In the genomic region with DNA sequence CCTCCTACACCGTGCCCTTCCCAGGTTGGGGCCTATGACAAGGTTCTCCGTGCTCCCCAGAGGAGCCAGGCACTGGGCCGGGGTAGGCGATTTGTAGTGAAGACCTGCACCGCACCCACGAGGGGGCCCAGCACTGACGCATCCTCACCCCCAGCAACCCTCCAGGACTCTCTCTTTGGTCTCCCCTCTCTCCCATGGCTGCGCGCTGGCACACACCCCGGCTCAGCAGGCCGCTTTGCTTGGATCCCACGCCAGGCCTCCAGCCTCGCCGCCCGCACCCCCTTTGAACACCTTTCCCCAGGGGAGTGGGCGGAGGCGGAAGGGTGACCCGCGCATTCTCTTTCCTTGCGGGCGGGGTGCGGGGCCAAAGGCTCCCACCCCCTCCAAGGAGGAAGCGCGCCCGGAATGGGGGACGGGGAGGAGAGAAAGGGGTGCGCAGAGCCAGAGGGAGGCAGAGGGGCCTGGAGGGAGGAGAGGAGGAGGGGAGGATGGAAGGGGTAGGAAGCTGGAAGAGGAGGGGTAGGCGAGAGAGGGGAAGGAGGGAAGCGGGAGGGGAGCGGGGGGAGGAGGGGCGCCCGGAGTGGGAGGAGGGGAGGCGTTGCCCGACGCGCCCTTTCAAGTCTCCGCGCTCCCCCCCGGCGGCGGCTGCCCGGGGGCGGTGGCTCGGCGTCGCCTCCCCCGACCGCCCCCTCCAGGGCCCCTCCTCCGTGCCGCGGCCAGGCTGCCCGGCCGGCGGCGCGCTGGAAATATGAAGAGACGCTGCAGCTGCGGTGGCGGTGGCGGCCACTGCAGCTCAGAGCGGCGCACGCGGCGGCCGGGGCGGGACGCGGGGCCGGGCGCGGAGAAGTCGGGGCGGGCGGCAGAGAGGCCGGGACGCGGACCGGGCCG, we compare ENCODE assay signal across 8 cellular contexts. TPM values are rescaled to one million over a fixed set of nuclear protein-coding genes. Genes with fewer than 3 reads are reported as not detected.
DNase-seq lines count a peak whose midpoint lies in the region; ATAC-seq and TF ChIP-seq lines count a peak whose summit lies in the region.

Gene APCDD1, plus strand, starts transcription at position 751 of the 888 bp plus-strand sequence. CDS start 347 bp downstream, outside the sequence.

- H3K9me3 Mint-ChIP-seq in activated T-cell treated with anti-CD3 and anti-CD28 coated beads, Interleukin-2, amount 50 U/mL, for 72 hours: no peaks in the 10 kb centered on the region
- peaks cover 6% of the 10 kb centered on the region for H3K9me3 Mint-ChIP-seq in glutamatergic neuron (ENCODE audit: unreplicated experiment)

- TF ChIP-seq CTCF in WI38 (IDR thresholded peaks at IDR 0.05; ENCODE audit: low read depth, low read length): no peak
- TF ChIP-seq CTCF in glutamatergic neuron (IDR thresholded peaks at IDR 0.05; ENCODE audit: partially characterized antibody, unreplicated experiment): no peak

- H3K4me3 Mint-ChIP-seq in activated T-cell treated with anti-CD3 and anti-CD28 coated beads, Interleukin-2, amount 50 U/mL, for 72 hours: peak within 1 kb of the TSS; percentile 58 to 72
- H3K4me3 Mint-ChIP-seq in glutamatergic neuron (ENCODE audit: unreplicated experiment): peak within 1 kb of the TSS; percentile 97

- no peak for DNase-seq in activated T-cell treated with anti-CD3 and anti-CD28 coated beads, Interleukin-2, amount 50 U/mL, for 72 hours
- DNase-seq in activated T-cell treated with anti-CD3 and anti-CD28 coated beads, Interleukin-2, amount 50 U/mL, for 48 hours: no peak
- DNase-seq in glutamatergic neuron (peak; percentile 89), occipital lobe (lab: John Stamatoyannopoulos, UW) (peak; percentile 59), GM03348 (ENCODE audit: low spot score) (no peak), cerebellar cortex (ENCODE audit: low spot score) (no peak)
- no peak for DNase-seq in activated CD8-positive, alpha-beta memory T cell treated with anti-CD3 and anti-CD28 coated beads, Interleukin-2, amount 50 U/mL, for 4 hours

- no peak within 1 kb of the TSS for H3K27ac Mint-ChIP-seq in activated T-cell treated with anti-CD3 and anti-CD28 coated beads, Interleukin-2, amount 50 U/mL, for 72 hours
- peak within 1 kb of the TSS; percentile 97 for H3K27ac Mint-ChIP-seq in glutamatergic neuron (ENCODE audit: unreplicated experiment)

- H3K4me1 Mint-ChIP-seq in activated T-cell treated with anti-CD3 and anti-CD28 coated beads, Interleukin-2, amount 50 U/mL, for 72 hours (ENCODE audit: low read depth): peaks cover 6% of the 10 kb centered on the region
- peaks cover 27% of the 10 kb centered on the region for H3K4me1 Mint-ChIP-seq in glutamatergic neuron (ENCODE audit: low read depth, unreplicated experiment)

- peaks cover 55% of the 10 kb centered on the region for H3K27me3 Mint-ChIP-seq in activated T-cell treated with anti-CD3 and anti-CD28 coated beads, Interleukin-2, amount 50 U/mL, for 72 hours (ENCODE audit: low read depth)
- peaks cover 5% of the 10 kb centered on the region for H3K27me3 Mint-ChIP-seq in glutamatergic neuron (ENCODE audit: unreplicated experiment)

- H3K4me3 ChIP-seq in WI38 (ENCODE audit: low read depth, low read length): peak within 1 kb of the TSS; percentile 62

- H3K36me3 Mint-ChIP-seq in activated T-cell treated with anti-CD3 and anti-CD28 coated beads, Interleukin-2, amount 50 U/mL, for 72 hours (ENCODE audit: insufficient read depth in 2 of 2): no peaks in the 10 kb centered on the region
- H3K36me3 Mint-ChIP-seq in glutamatergic neuron (ENCODE audit: unreplicated experiment): no peaks in the 10 kb centered on the region

- peak in 1 of 2 donors; percentile 24 for ATAC-seq in activated T-cell treated with anti-CD3 and anti-CD28 coated beads, Interleukin-2, amount 50 U/mL, for 72 hours (replicated peaks in 1 of 2)

RNA-seq across cellular contexts. Expression of gene APCDD1, which starts in this region (rescaled TPM):
- total RNA-seq in activated T-cell treated with anti-CD3 and anti-CD28 coated beads, Interleukin-2, amount 50 U/mL, for 72 hours: not detected
- 171 TPM for total RNA-seq in glutamatergic neuron (ENCODE audit: unreplicated experiment)
- 10.3 TPM for total RNA-seq in occipital lobe

Comparison
In these comparisons a context has a peak if more than half of its experiments do, and no peak if none do; other contexts are left out.
1. RNA of gene APCDD1 (total RNA-seq): 171 TPM in glutamatergic neuron (single experiment); 10.3 TPM in occipital lobe (single experiment) and not detected in activated T-cell treated with anti-CD3 and anti-CD28 coated beads, Interleukin-2, amount 50 U/mL, for 72 hours; every median in the first group is over 10 times any median in the second.
2. DNase-seq: peak in glutamatergic neuron (single experiment) and occipital lobe (single experiment); none in activated T-cell treated with anti-CD3 and anti-CD28 coated beads, Interleukin-2, amount 50 U/mL, for 72 hours (0 of 2), activated T-cell treated with anti-CD3 and anti-CD28 coated beads, Interleukin-2, amount 50 U/mL, for 48 hours (0 of 2), activated CD8-positive, alpha-beta memory T cell treated with anti-CD3 and anti-CD28 coated beads, Interleukin-2, amount 50 U/mL, for 4 hours (single experiment), GM03348 (single experiment) and cerebellar cortex (single experiment).